Comparison of ENCODE assay signal across 17 cellular contexts in the genomic region with DNA sequence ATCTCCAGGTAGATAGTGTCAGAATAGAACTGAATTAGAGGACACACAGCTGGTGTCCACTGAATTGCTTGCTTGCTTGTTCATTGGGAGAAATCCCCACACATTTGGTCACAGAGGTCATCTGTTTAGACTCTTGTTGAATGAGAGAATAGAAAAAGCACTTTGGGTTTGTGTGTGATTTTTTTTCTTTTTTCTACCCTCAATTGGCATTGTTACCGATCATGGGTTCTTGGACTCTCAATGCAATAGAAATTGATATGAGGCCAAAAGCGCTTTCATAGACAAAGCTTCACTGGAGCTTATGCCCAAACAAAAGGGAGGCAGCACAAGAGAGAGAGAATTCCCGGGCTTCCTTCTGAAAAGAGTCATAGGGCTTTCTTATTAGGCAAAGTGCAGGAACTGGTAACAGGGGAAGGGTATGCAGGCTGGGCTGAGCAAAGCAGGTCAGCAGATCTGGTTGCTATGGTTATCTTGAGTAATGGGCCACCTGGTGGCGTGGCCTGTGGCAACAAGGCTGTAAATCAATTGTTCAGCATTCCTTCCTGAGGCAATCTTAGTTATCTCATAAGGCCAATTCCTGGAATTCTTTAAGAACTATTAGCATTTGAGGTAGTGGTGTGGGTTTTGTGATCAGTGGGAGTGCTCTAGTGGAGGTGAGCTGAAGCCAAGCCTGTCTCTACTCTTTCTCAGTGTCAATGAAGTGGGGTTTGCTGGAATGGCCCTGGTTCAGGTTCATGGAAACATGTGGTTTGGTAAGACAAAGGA. TPM values are rescaled to one million over a fixed set of nuclear protein-coding genes. Genes with fewer than 3 reads are reported as not detected.
DNase-seq lines count a peak whose midpoint lies in the region; ATAC-seq, FAIRE-seq and TF ChIP-seq lines count a peak whose summit lies in the region.
"Had no signal": no experiment of that assay in that cellular context is flagged by ENCODE, and none has a peak within 500 bp of the region (broad histone marks: within the 10 kb centered on the region; RNA-seq: fewer than 3 reads in every experiment).

No MANE protein-coding gene starts in this region.

- H4K20me1 ChIP-seq in hepatocyte (ENCODE audit: insufficient read depth, poor library complexity, severe bottlenecking) = no peaks in the 10 kb centered on the region

- H3K27ac ChIP-seq in hepatocyte (peak overlapping the region; percentile 85), psoas muscle (no peak overlapping the region)
- H3K27ac ChIP-seq: body of pancreas, parathyroid adenoma, tibial nerve had no signal

- peaks cover 51% of the 10 kb centered on the region for H3K36me3 Mint-ChIP-seq in nephron progenitor cell (ENCODE audit: low read depth)

- H3K4me2 ChIP-seq in hepatocyte = peak overlapping the region; percentile 31

- H3K27me3 ChIP-seq in hepatocyte = no peaks in the 10 kb centered on the region
- peaks cover 0 to 4% (median 0%) of the 10 kb centered on the region in 3 donors for H3K27me3 ChIP-seq in psoas muscle (ENCODE audit: insufficient read depth in 3 of 3, low read length in 2 of 3)
- H3K27me3 ChIP-seq: body of pancreas had no signal

- no peaks in the 10 kb centered on the region for H3K9me2 ChIP-seq in hepatocyte (replicated peaks; ENCODE audit: insufficient read depth)

- H3K27ac Mint-ChIP-seq in nephron progenitor cell = peak overlapping the region; percentile 96

- DNase-seq in ELF-1 (ENCODE audit: low read depth, low spot score) = peak; percentile 97
- peak; percentile 86 for DNase-seq in amniotic epithelial cell (ENCODE audit: low read depth)
- DNase-seq in hepatocyte (ENCODE audit: low spot score) = peak; percentile 37
- peak; percentile 21 for DNase-seq in nephron progenitor cell
- no peak for DNase-seq in psoas muscle
- DNase-seq in NCI-H2107 treated with DMSO at 0.1 percent for 48 hours (lab: John Stamatoyannopoulos, UW; ENCODE audit: unreplicated experiment) = no peak
- no peak for DNase-seq in frontal cortex (ENCODE audit: low spot score in 2 of 2)
- DNase-seq in stimulated activated naive CD4-positive, alpha-beta T cell (lab: John Stamatoyannopoulos, UW) = no peak
- DNase-seq: activated CD4-positive, alpha-beta T cell treated with anti-CD3 and anti-CD28 coated beads for 4 hours; activated T-cell treated with anti-CD3 and anti-CD28 coated beads, Interleukin-2, amount 50 U/mL, for 72 hours; NCI-H1417 treated with DMSO at 0.1 percent for 48 hours; T-helper 2 cell had no signal

- peaks cover 3% of the 10 kb centered on the region for H3K27me3 Mint-ChIP-seq in nephron progenitor cell (ENCODE audit: low read depth, poor library complexity)

- no peak overlapping the region for H2AFZ ChIP-seq in hepatocyte
- H2AFZ ChIP-seq: parathyroid adenoma had no signal

- TF ChIP-seq CTCF in hepatocyte (IDR thresholded peaks at IDR 0.05; ENCODE audit: poor library complexity) = no peak
- TF ChIP-seq CTCF in nephron progenitor cell (IDR thresholded peaks at IDR 0.05) = no peak
- no peak for TF ChIP-seq CTCF in psoas muscle (IDR thresholded peaks at IDR 0.05)

- no peaks in the 10 kb centered on the region for H3K36me3 ChIP-seq in hepatocyte (replicated peaks; ENCODE audit: insufficient read depth, low read depth)
- no peaks in the 10 kb centered on the region for H3K36me3 ChIP-seq in psoas muscle (ENCODE audit: insufficient read depth in 1 of 2, low read depth in 1 of 2)
- H3K36me3 ChIP-seq: tibial nerve had no signal

- H3K9me3 ChIP-seq in hepatocyte (ENCODE audit: low read depth) (no peaks in the 10 kb centered on the region), psoas muscle (peaks cover 9% of the 10 kb centered on the region)
- H3K9me3 ChIP-seq: body of pancreas, tibial nerve had no signal

- H3K9me3 Mint-ChIP-seq in nephron progenitor cell = peaks cover 58% of the 10 kb centered on the region

- H3K4me3 ChIP-seq in hepatocyte = no peak overlapping the region
- H3K4me3 ChIP-seq in psoas muscle = no peak overlapping the region
- H3K4me3 ChIP-seq: body of pancreas, lung, tibial nerve had no signal

- H3K79me2 ChIP-seq in hepatocyte = no peaks in the 10 kb centered on the region
- H3K79me2 ChIP-seq: parathyroid adenoma had no signal

- no peak for ATAC-seq in psoas muscle
- ATAC-seq: activated T-cell treated with anti-CD3 and anti-CD28 coated beads, Interleukin-2, amount 50 U/mL, for 72 hours; body of pancreas had no signal

- no peak overlapping the region for H3K4me3 Mint-ChIP-seq in nephron progenitor cell

- peaks cover 27% of the 10 kb centered on the region for H3K4me1 Mint-ChIP-seq in nephron progenitor cell

- WGBS in hepatocyte (ENCODE audit: low lambda C conversion rate, missing lambda C conversion rate) = 60% methylated on average over 4 of the region's 4 CpGs
- WGBS in psoas muscle, 3 donors = 66 to 78% (median 71%) methylated on average over 4 of the region's 4 CpGs

- intact Hi-C loops in psoas muscle (cut with DNase I) = no loop called here

- no peak for FAIRE-seq in frontal cortex (lab: Jason Lieb, UNC)

- peaks cover 12% of the 10 kb centered on the region for H3K4me1 ChIP-seq in hepatocyte (ENCODE audit: insufficient read depth)
- H3K4me1 ChIP-seq in psoas muscle = no peaks in the 10 kb centered on the region
- H3K4me1 ChIP-seq: body of pancreas, parathyroid adenoma, tibial nerve had no signal

RNA-seq across cellular contexts. Expression of a gene that starts 5.3 kb away (rescaled TPM):
- total RNA-seq in hepatocyte (0.12 and 0.20 TPM in 2 replicates), psoas muscle (under 1 TPM in 1 of 4 donors, not detected in 3; 0.15 TPM), frontal cortex (not detected)
- polyA plus RNA-seq in hepatocyte (0.34 and 0.69 TPM in 2 replicates), psoas muscle (under 1 TPM in 2 of 3 donors, not detected in 1; 0.01 to 0.03 TPM)
- total RNA-seq: RPMI7951 had no signal

RNA-seq across cellular contexts. Expression of a gene that starts 29.9 kb away (rescaled TPM):
- total RNA-seq in hepatocyte = 0.88 and 1.7 TPM in 2 replicates
- polyA plus RNA-seq in hepatocyte = 0.71 and 0.97 TPM in 2 replicates
- total RNA-seq in psoas muscle = 1 to 10 TPM; 1.6 to 4.3 (median 3.2) TPM
- 1 to 10 TPM in 1 of 3 donors, under 1 TPM in 2; 0.53 to 1.0 (median 0.58) TPM for polyA plus RNA-seq in psoas muscle
- 7.3 TPM for total RNA-seq in frontal cortex
- total RNA-seq: RPMI7951 had no signal

Comparison
In these comparisons a context has a peak if more than half of its experiments do, and no peak if none do; other contexts are left out.
1. DNase-seq: peak in ELF-1 (single experiment), amniotic epithelial cell (single experiment), hepatocyte (single experiment) and nephron progenitor cell (single experiment); none in psoas muscle (0 of 2), NCI-H2107 treated with DMSO at 0.1 percent for 48 hours (single experiment), frontal cortex (0 of 2) and stimulated activated naive CD4-positive, alpha-beta T cell (0 of 6).